In the genomic region with DNA sequence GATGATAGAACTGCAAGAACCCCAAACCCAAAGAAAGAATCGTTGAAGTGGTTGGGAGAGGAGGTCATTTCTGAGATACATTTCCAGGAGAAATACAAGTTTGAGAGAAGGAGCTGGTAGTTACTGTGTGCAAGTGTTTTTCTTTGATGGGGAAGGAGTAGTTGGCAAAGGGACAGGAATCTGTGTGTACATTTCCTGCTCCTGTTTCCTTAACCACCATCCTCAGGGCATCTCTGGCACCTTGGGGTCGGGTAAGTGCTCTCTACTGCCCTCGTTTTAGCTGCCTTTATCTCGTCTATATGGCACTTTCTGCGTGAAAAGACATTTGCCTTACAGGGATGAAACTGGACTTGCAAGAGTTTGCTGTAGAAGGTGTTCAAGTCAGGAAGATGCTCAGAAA, we compare ENCODE assay signal across 21 cellular contexts. TPM values are rescaled to one million over a fixed set of nuclear protein-coding genes. Genes with fewer than 3 reads are reported as not detected.
DNase-seq lines count a peak whose midpoint lies in the region; ATAC-seq and TF ChIP-seq lines count a peak whose summit lies in the region.
"Had no signal": no experiment of that assay in that cellular context is flagged by ENCODE, and none has a peak within 500 bp of the region (broad histone marks: within the 10 kb centered on the region; RNA-seq: fewer than 3 reads in every experiment).

No MANE protein-coding gene starts in this region.

- no peak for TF ChIP-seq POLR2A in breast epithelium (IDR thresholded peaks at IDR 0.05)

- no peaks in the 10 kb centered on the region for H3K4me1 ChIP-seq in breast epithelium

- no peaks in the 10 kb centered on the region for H3K9me3 ChIP-seq in breast epithelium
- H3K9me3 ChIP-seq: A549, Peyer's patch, upper lobe of left lung had no signal

- peaks cover 82% of the 10 kb centered on the region for H3K4me1 Mint-ChIP-seq in activated T-cell treated with anti-CD3 and anti-CD28 coated beads, Interleukin-2, amount 50 U/mL, for 72 hours (ENCODE audit: low read depth)
- H3K4me1 Mint-ChIP-seq in effector memory CD8-positive, alpha-beta T cell (ENCODE audit: low read depth in 2 of 2) = peaks cover 68 to 75% of the 10 kb centered on the region in 2 donors
- peaks cover 93% of the 10 kb centered on the region for H3K4me1 Mint-ChIP-seq in stimulated activated effector memory CD8-positive, alpha-beta T cell treated with anti-CD3 and anti-CD28 coated beads, Interleukin-12 subunit alpha, Interleukin-12 subunit beta, amount 100 ng/mL, for 72 hours

- H3K4me3 Mint-ChIP-seq in activated T-cell treated with anti-CD3 and anti-CD28 coated beads, Interleukin-2, amount 50 U/mL, for 72 hours = peak overlapping the region in 1 of 2 donors; percentile 18
- peak overlapping the region; percentile 34 to 59 for H3K4me3 Mint-ChIP-seq in effector memory CD8-positive, alpha-beta T cell
- H3K4me3 Mint-ChIP-seq in stimulated activated effector memory CD8-positive, alpha-beta T cell treated with anti-CD3 and anti-CD28 coated beads, Interleukin-12 subunit alpha, Interleukin-12 subunit beta, amount 100 ng/mL, for 72 hours = peak overlapping the region; percentile 38

- no peaks in the 10 kb centered on the region for H3K27me3 ChIP-seq in breast epithelium
- H3K27me3 ChIP-seq: Peyer's patch, upper lobe of left lung had no signal

- TF ChIP-seq CTCF in breast epithelium (IDR thresholded peaks at IDR 0.05) = no peak

- no peak overlapping the region for H3K27ac ChIP-seq in breast epithelium
- H3K27ac ChIP-seq: A549, C4-2B, KMS-11 had no signal

- ATAC-seq in activated T-cell treated with anti-CD3 and anti-CD28 coated beads, Interleukin-2, amount 50 U/mL, for 72 hours (replicated peaks in 1 of 2) = no peak
- ATAC-seq in effector memory CD8-positive, alpha-beta T cell (replicated peaks) = no peak
- ATAC-seq in stimulated activated effector memory CD8-positive, alpha-beta T cell treated with anti-CD3 and anti-CD28 coated beads, Interleukin-12 subunit alpha, Interleukin-12 subunit beta, amount 100 ng/mL, for 72 hours = no peak
- no peak for ATAC-seq in HG02588 (IDR thresholded peaks at IDR 0.05; ENCODE audit: unreplicated experiment)
- ATAC-seq: A549 had no signal

- peaks cover 2 to 3% of the 10 kb centered on the region in 2 donors for H3K9me3 Mint-ChIP-seq in activated T-cell treated with anti-CD3 and anti-CD28 coated beads, Interleukin-2, amount 50 U/mL, for 72 hours
- no peaks in the 10 kb centered on the region for H3K9me3 Mint-ChIP-seq in effector memory CD8-positive, alpha-beta T cell
- no peaks in the 10 kb centered on the region for H3K9me3 Mint-ChIP-seq in stimulated activated effector memory CD8-positive, alpha-beta T cell treated with anti-CD3 and anti-CD28 coated beads, Interleukin-12 subunit alpha, Interleukin-12 subunit beta, amount 100 ng/mL, for 72 hours

- H3K4me3 ChIP-seq in breast epithelium = no peak overlapping the region
- H3K4me3 ChIP-seq: A549, Peyer's patch, skin epidermis, upper lobe of left lung had no signal

- intact Hi-C loops in breast epithelium (cut with DNase I; ENCODE audit: low total_unique reads) = no loop called here

- H3K36me3 Mint-ChIP-seq in activated T-cell treated with anti-CD3 and anti-CD28 coated beads, Interleukin-2, amount 50 U/mL, for 72 hours (ENCODE audit: insufficient read depth in 2 of 2) = peaks cover 23 to 50% of the 10 kb centered on the region in 2 donors
- H3K36me3 Mint-ChIP-seq in effector memory CD8-positive, alpha-beta T cell (ENCODE audit: insufficient read depth) = peaks cover 80% of the 10 kb centered on the region
- peaks cover 82% of the 10 kb centered on the region for H3K36me3 Mint-ChIP-seq in stimulated activated effector memory CD8-positive, alpha-beta T cell treated with anti-CD3 and anti-CD28 coated beads, Interleukin-12 subunit alpha, Interleukin-12 subunit beta, amount 100 ng/mL, for 72 hours

- peak overlapping the region; percentile 86 for H3K27ac Mint-ChIP-seq in activated T-cell treated with anti-CD3 and anti-CD28 coated beads, Interleukin-2, amount 50 U/mL, for 72 hours
- peak overlapping the region; percentile 84 to 97 for H3K27ac Mint-ChIP-seq in effector memory CD8-positive, alpha-beta T cell
- peak overlapping the region; percentile 90 for H3K27ac Mint-ChIP-seq in stimulated activated effector memory CD8-positive, alpha-beta T cell treated with anti-CD3 and anti-CD28 coated beads, Interleukin-12 subunit alpha, Interleukin-12 subunit beta, amount 100 ng/mL, for 72 hours

- no peak for DNase-seq in activated T-cell treated with anti-CD3 and anti-CD28 coated beads, Interleukin-2, amount 50 U/mL, for 72 hours
- no peak for DNase-seq in activated T-cell treated with anti-CD3 and anti-CD28 coated beads, Interleukin-2, amount 50 U/mL, for 1 hour
- DNase-seq in NCI-H69 (lab: John Stamatoyannopoulos, UW) (peak; percentile 51), breast epithelium (ENCODE audit: low spot score in 2 of 2) (no peak)
- no peak for DNase-seq in effector memory CD8-positive, alpha-beta T cell
- DNase-seq in stimulated activated effector memory CD8-positive, alpha-beta T cell treated with anti-CD3 and anti-CD28 coated beads, Interleukin-12 subunit alpha, Interleukin-12 subunit beta, amount 100 ng/mL, for 72 hours (ENCODE audit: low spot score in 2 of 2) = no peak
- DNase-seq in effector CD4-positive, alpha-beta T cell = no peak
- DNase-seq: activated CD8-positive, alpha-beta memory T cell treated with anti-CD3 and anti-CD28 coated beads, Interleukin-2, amount 50 U/mL, for 48 hours; activated naive CD4-positive, alpha-beta T cell; DMS79; islet precursor cell; NCI-H1930; NCI-H226; Peyer's patch; stimulated activated CD4-positive, alpha-beta T cell treated with anti-CD3 and anti-CD28 coated beads, Interleukin-4, amount 100 ng/mL, for 1 hour; upper lobe of left lung had no signal

- no peaks in the 10 kb centered on the region for H3K27me3 Mint-ChIP-seq in activated T-cell treated with anti-CD3 and anti-CD28 coated beads, Interleukin-2, amount 50 U/mL, for 72 hours (ENCODE audit: low read depth)
- no peaks in the 10 kb centered on the region for H3K27me3 Mint-ChIP-seq in effector memory CD8-positive, alpha-beta T cell

- H3K36me3 ChIP-seq in breast epithelium = no peaks in the 10 kb centered on the region
- H3K36me3 ChIP-seq: Peyer's patch had no signal

RNA-seq across cellular contexts. Expression of gene CDC42EP3, which starts 27.3 kb away (rescaled TPM):
- 10 to 100 TPM; 27.0 to 28.9 TPM for total RNA-seq in activated T-cell treated with anti-CD3 and anti-CD28 coated beads, Interleukin-2, amount 50 U/mL, for 72 hours
- 10 to 100 TPM; 19.5 to 35.7 (median 35.7) TPM for total RNA-seq in breast epithelium
